ENCODE assay signal across 1 cellular context in genomic region chr2:106127282-106127771, GRCh38.
TF ChIP-seq lines count a peak whose summit lies in the region.

No MANE protein-coding gene starts in this region.

TF ChIP-seq in HepG2, 621 proteins besides CTCF, POLR2A, EP300 and RAD21 (continued from another document):
- TF ChIP-seq, protein P1, sequence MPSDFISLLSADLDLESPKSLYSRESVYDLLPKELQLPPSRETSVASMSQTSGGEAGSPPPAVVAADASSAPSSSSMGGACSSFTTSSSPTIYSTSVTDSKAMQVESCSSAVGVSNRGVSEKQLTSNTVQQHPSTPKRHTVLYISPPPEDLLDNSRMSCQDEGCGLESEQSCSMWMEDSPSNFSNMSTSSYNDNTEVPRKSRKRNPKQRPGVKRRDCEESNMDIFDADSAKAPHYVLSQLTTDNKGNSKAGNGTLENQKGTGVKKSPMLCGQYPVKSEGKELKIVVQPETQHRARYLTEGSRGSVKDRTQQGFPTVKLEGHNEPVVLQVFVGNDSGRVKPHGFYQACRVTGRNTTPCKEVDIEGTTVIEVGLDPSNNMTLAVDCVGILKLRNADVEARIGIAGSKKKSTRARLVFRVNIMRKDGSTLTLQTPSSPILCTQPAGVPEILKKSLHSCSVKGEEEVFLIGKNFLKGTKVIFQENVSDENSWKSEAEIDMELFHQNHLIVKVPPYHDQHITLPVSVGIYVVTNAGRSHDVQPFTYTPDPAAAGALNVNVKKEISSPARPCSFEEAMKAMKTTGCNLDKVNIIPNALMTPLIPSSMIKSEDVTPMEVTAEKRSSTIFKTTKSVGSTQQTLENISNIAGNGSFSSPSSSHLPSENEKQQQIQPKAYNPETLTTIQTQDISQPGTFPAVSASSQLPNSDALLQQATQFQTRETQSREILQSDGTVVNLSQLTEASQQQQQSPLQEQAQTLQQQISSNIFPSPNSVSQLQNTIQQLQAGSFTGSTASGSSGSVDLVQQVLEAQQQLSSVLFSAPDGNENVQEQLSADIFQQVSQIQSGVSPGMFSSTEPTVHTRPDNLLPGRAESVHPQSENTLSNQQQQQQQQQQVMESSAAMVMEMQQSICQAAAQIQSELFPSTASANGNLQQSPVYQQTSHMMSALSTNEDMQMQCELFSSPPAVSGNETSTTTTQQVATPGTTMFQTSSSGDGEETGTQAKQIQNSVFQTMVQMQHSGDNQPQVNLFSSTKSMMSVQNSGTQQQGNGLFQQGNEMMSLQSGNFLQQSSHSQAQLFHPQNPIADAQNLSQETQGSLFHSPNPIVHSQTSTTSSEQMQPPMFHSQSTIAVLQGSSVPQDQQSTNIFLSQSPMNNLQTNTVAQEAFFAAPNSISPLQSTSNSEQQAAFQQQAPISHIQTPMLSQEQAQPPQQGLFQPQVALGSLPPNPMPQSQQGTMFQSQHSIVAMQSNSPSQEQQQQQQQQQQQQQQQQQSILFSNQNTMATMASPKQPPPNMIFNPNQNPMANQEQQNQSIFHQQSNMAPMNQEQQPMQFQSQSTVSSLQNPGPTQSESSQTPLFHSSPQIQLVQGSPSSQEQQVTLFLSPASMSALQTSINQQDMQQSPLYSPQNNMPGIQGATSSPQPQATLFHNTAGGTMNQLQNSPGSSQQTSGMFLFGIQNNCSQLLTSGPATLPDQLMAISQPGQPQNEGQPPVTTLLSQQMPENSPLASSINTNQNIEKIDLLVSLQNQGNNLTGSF (CRISPR knock-in tag; IDR thresholded peaks at IDR 0.05) = no peak
- TF ChIP-seq ZNF441 (CRISPR knock-in tag; IDR thresholded peaks at IDR 0.05; ENCODE audit: borderline replicate concordance) (no peak), ZNF264 (CRISPR knock-in tag; IDR thresholded peaks at IDR 0.05) (peak; percentile 71; the same call in 1 of the 2 replicates), ZFAT (CRISPR knock-in tag; conservative IDR thresholded peaks at IDR 0.05) (no peak), MNT (IDR thresholded peaks at IDR 0.05) (no peak), GPN1 (CRISPR knock-in tag; IDR thresholded peaks at IDR 0.05; ENCODE audit: borderline replicate concordance) (no peak), ZNF33A (CRISPR knock-in tag; IDR thresholded peaks at IDR 0.05; ENCODE audit: borderline replicate concordance) (no peak), RFXANK (CRISPR knock-in tag; IDR thresholded peaks at IDR 0.05) (no peak), CREB1 (IDR thresholded peaks at IDR 0.05) (no peak), CREB1 (CRISPR knock-in tag; IDR thresholded peaks at IDR 0.05) (no peak), ZNF24 (IDR thresholded peaks at IDR 0.05) (no peak), ZNF724P (CRISPR knock-in tag; IDR thresholded peaks at IDR 0.05; ENCODE audit: borderline replicate concordance) (no peak), POGK (CRISPR knock-in tag; conservative IDR thresholded peaks at IDR 0.05) (no peak), ZNF652 (CRISPR knock-in tag; IDR thresholded peaks at IDR 0.05; ENCODE audit: borderline replicate concordance, low read depth) (no peak), ZBTB37 (CRISPR knock-in tag; IDR thresholded peaks at IDR 0.05) (no peak), RCOR2 (CRISPR knock-in tag; IDR thresholded peaks at IDR 0.05) (no peak), ZNF7 (CRISPR knock-in tag; IDR thresholded peaks at IDR 0.05) (no peak)
